ENCODE assay signal across 10 cellular contexts in genomic region chr6:75608955-75609533, GRCh38. TPM values are rescaled to one million over a fixed set of nuclear protein-coding genes. Genes with fewer than 3 reads are reported as not detected.
DNase-seq lines count a peak whose midpoint lies in the region; TF ChIP-seq lines count a peak whose summit lies in the region.
"Had no signal": no experiment of that assay in that cellular context is flagged by ENCODE, and none has a peak within 500 bp of the region (broad histone marks: within the 10 kb centered on the region; RNA-seq: fewer than 3 reads in every experiment).

No MANE protein-coding gene starts in this region.

- H3K4me1 Mint-ChIP-seq in CD4-positive, alpha-beta memory T cell = peaks cover 75 to 96% (median 87%) of the 10 kb centered on the region in 4 donors
- H3K4me1 Mint-ChIP-seq in activated naive CD8-positive, alpha-beta T cell treated with anti-CD3 and anti-CD28 coated beads for 36 hours = peaks cover 82% of the 10 kb centered on the region

- no peaks in the 10 kb centered on the region for H3K9me3 Mint-ChIP-seq in CD4-positive, alpha-beta memory T cell
- H3K9me3 Mint-ChIP-seq in activated naive CD8-positive, alpha-beta T cell treated with anti-CD3 and anti-CD28 coated beads for 36 hours = no peaks in the 10 kb centered on the region

- H3K27ac ChIP-seq in CD4-positive, alpha-beta memory T cell (ENCODE audit: low read depth, low read length) = no peak overlapping the region
- H3K27ac ChIP-seq in osteoblast (ENCODE audit: low read depth, low read length) (peak overlapping the region; percentile 19), caudate nucleus (ENCODE audit: low read depth, low read length) (no peak overlapping the region), colonic mucosa (no peak overlapping the region)
- H3K27ac ChIP-seq: KMS-11 had no signal

- H3K4me1 ChIP-seq in CD4-positive, alpha-beta memory T cell (ENCODE audit: insufficient read depth, low read length) = peaks cover 98% of the 10 kb centered on the region
- H3K4me1 ChIP-seq in Loucy (ENCODE audit: insufficient read depth, low read length, poor library complexity, severe bottlenecking) (peaks cover 73% of the 10 kb centered on the region), osteoblast (ENCODE audit: insufficient read depth, low read length) (peaks cover 42% of the 10 kb centered on the region), colonic mucosa (peaks cover 23% of the 10 kb centered on the region)

- H4K20me1 ChIP-seq in Loucy (ENCODE audit: insufficient read depth, low read length, poor library complexity, severe bottlenecking) (peaks cover 98% of the 10 kb centered on the region), osteoblast (ENCODE audit: insufficient read depth, low read length) (peaks cover 96% of the 10 kb centered on the region)

- peak overlapping the region in 5 of 7 donors; percentile 6 to 65 (median 38) for H3K27ac Mint-ChIP-seq in CD4-positive, alpha-beta memory T cell
- H3K27ac Mint-ChIP-seq in activated naive CD8-positive, alpha-beta T cell treated with anti-CD3 and anti-CD28 coated beads for 36 hours = no peak overlapping the region

- no peak for DNase-seq in CD4-positive, alpha-beta memory T cell
- no peak for DNase-seq in activated naive CD8-positive, alpha-beta T cell treated with anti-CD3 and anti-CD28 coated beads for 36 hours
- DNase-seq in osteoblast (ENCODE audit: insufficient read length, low spot score, missing footprints) (no peak), caudate nucleus (lab: John Stamatoyannopoulos, UW) (no peak), GM10248 (ENCODE audit: extremely low spot score) (no peak), colonic mucosa (no peak), dedifferentiated amniotic fluid mesenchymal stem cell (ENCODE audit: extremely low spot score) (no peak)
- DNase-seq: NCI-H524 had no signal

- H2AFZ ChIP-seq in Loucy (ENCODE audit: low read length) = no peak overlapping the region
- no peak overlapping the region for H2AFZ ChIP-seq in osteoblast (ENCODE audit: low read length)

- H3K9ac ChIP-seq in Loucy (ENCODE audit: low read depth, low read length, poor library complexity, severe bottlenecking) (no peak overlapping the region), colonic mucosa (ENCODE audit: low read depth in 2 of 2, low read length in 2 of 2) (no peak overlapping the region)
- H3K9ac ChIP-seq: KMS-11 had no signal

- H3K27me3 ChIP-seq in CD4-positive, alpha-beta memory T cell (ENCODE audit: insufficient read depth, low read length) = no peaks in the 10 kb centered on the region
- H3K27me3 ChIP-seq in Loucy (ENCODE audit: insufficient read depth, low read length, poor library complexity, severe bottlenecking) (no peaks in the 10 kb centered on the region), osteoblast (ENCODE audit: insufficient read depth, low read length) (no peaks in the 10 kb centered on the region), colonic mucosa (no peaks in the 10 kb centered on the region)

- H3F3A ChIP-seq in Loucy (ENCODE audit: low read depth) = no peaks in the 10 kb centered on the region

- H3K4me2 ChIP-seq in Loucy (ENCODE audit: low read depth, low read length, poor library complexity, severe bottlenecking) = peak overlapping the region; percentile 90
- no peak overlapping the region for H3K4me2 ChIP-seq in osteoblast (ENCODE audit: insufficient read depth, low read length)
- H3K4me2 ChIP-seq: KMS-11 had no signal

- H3K36me3 ChIP-seq in CD4-positive, alpha-beta memory T cell (ENCODE audit: insufficient read depth, low read length) = no peaks in the 10 kb centered on the region
- no peaks in the 10 kb centered on the region for H3K36me3 ChIP-seq in Loucy (ENCODE audit: insufficient read depth, low read length)
- H3K36me3 ChIP-seq in osteoblast (ENCODE audit: insufficient read depth, low read length) = no peaks in the 10 kb centered on the region
- H3K36me3 ChIP-seq in colonic mucosa = no peaks in the 10 kb centered on the region

- H3K27me3 Mint-ChIP-seq in CD4-positive, alpha-beta memory T cell = no peaks in the 10 kb centered on the region
- no peaks in the 10 kb centered on the region for H3K27me3 Mint-ChIP-seq in activated naive CD8-positive, alpha-beta T cell treated with anti-CD3 and anti-CD28 coated beads for 36 hours

- no peaks in the 10 kb centered on the region for H3K9me3 ChIP-seq in CD4-positive, alpha-beta memory T cell (ENCODE audit: control insufficient read depth in 1 of 2, low read length in 2 of 2)
- H3K9me3 ChIP-seq in Loucy (ENCODE audit: insufficient read depth, low read depth, low read length) (no peaks in the 10 kb centered on the region), osteoblast (ENCODE audit: low read depth, low read length) (no peaks in the 10 kb centered on the region), colonic mucosa (no peaks in the 10 kb centered on the region)

- peak overlapping the region in 6 of 8 donors; percentile 8 to 67 (median 40) for H3K4me3 Mint-ChIP-seq in CD4-positive, alpha-beta memory T cell
- peak overlapping the region; percentile 1 for H3K4me3 Mint-ChIP-seq in activated naive CD8-positive, alpha-beta T cell treated with anti-CD3 and anti-CD28 coated beads for 36 hours

- H3K4me3 ChIP-seq in CD4-positive, alpha-beta memory T cell (ENCODE audit: low read length in 2 of 2) = no peak overlapping the region
- H3K4me3 ChIP-seq in Loucy (ENCODE audit: low read length, poor library complexity, severe bottlenecking) = peak overlapping the region; percentile 85
- H3K4me3 ChIP-seq in osteoblast (ENCODE audit: insufficient read depth, low read length) = no peak overlapping the region
- no peak overlapping the region for H3K4me3 ChIP-seq in colonic mucosa

- POLR2A ChIA-PET in CD4-positive, alpha-beta memory T cell (lab: Charles Lee; ENCODE audit: partially characterized antibody) = interaction anchor here (0.6 kb wide), 1 partner anchor 7 kb away, joined by 3 read pairs; no protein-coding TSS in a partner anchor
- POLR2A ChIA-PET in GM10248 (lab: Yijun Ruan, JAX) = no interaction called here

- peaks cover 100% of the 10 kb centered on the region for H3K79me2 ChIP-seq in Loucy (ENCODE audit: insufficient read depth, low read length)
- H3K79me2 ChIP-seq in osteoblast (ENCODE audit: insufficient read depth, low read length) = peaks cover 100% of the 10 kb centered on the region

- CTCF ChIA-PET in CD4-positive, alpha-beta memory T cell (lab: Charles Lee; ENCODE audit: partially characterized antibody) = no interaction called here
- CTCF ChIA-PET in GM10248 (lab: Yijun Ruan, JAX) = interaction anchor here (1.6 kb wide), 1 partner anchor 11 kb away, joined by 4 read pairs; no protein-coding TSS in a partner anchor

- H3K36me3 Mint-ChIP-seq in CD4-positive, alpha-beta memory T cell = peaks cover 4% of the 10 kb centered on the region in 2 donors
- peaks cover 20% of the 10 kb centered on the region for H3K36me3 Mint-ChIP-seq in activated naive CD8-positive, alpha-beta T cell treated with anti-CD3 and anti-CD28 coated beads for 36 hours

- TF ChIP-seq CTCF in Loucy (conservative IDR thresholded peaks at IDR 0.05; ENCODE audit: low read length) (no peak), osteoblast (IDR thresholded peaks at IDR 0.05; ENCODE audit: extremely low read depth, low read depth, low read length) (no peak), GM10248 (IDR thresholded peaks at IDR 0.05; ENCODE audit: control extremely low read depth, extremely low read depth, low read depth, missing control alignments) (no peak), colonic mucosa (IDR thresholded peaks at IDR 0.05) (no peak)

- no peaks in the 10 kb centered on the region for H3K9me2 ChIP-seq in Loucy (replicated peaks; ENCODE audit: low read depth, low read length)

- intact Hi-C loops in CD4-positive, alpha-beta memory T cell (cut with micrococcal nuclease) = no loop called here
- intact Hi-C loops in colonic mucosa (cut with DNase I) = no loop called here

RNA-seq across cellular contexts. Expression of gene SENP6, which starts 7.4 kb away (rescaled TPM):
- total RNA-seq in CD4-positive, alpha-beta memory T cell = 100 to 1,000 TPM; 131 to 134 TPM
- 10 to 100 TPM; 36.2 to 70.5 TPM for polyA plus RNA-seq in CD4-positive, alpha-beta memory T cell
- 10 to 100 TPM; 65.6 to 68.2 TPM for total RNA-seq in activated naive CD8-positive, alpha-beta T cell treated with anti-CD3 and anti-CD28 coated beads for 36 hours
- total RNA-seq in osteoblast = 107 and 117 TPM in 2 replicates
- 10 to 100 TPM; 51.9 to 70.0 TPM for total RNA-seq in colonic mucosa
